Comparison of ENCODE assay signal across 18 cellular contexts in the genomic region with DNA sequence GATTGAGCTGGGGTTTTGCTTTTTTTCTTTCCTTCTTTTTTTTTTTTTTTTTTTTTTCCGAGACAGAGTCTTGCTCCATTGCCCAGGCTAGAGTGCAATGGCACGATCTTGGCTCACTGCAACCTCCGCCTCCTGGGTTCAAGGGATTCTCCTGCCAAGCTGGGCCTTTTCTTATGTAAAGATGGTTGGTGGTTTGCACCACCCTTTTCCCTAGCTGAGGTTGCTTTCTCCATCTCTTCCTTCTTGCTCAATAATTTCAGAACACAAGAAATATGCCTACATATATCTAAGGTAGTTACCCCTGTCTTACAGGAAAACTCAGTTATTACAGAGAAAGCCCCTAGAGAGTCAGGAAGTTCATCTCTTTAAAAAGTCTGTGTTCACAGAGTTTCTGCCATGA. TPM values are rescaled to one million over a fixed set of nuclear protein-coding genes. Genes with fewer than 3 reads are reported as not detected.
A peak's percentile ranks its signal among the peaks of the same experiment; 100 is the strongest.
DNase-seq lines count a peak whose midpoint lies in the region; ATAC-seq and TF ChIP-seq lines count a peak whose summit lies in the region.
"Had no signal": no experiment of that assay in that cellular context is flagged by ENCODE, and none has a peak within 500 bp of the region (broad histone marks: within the 10 kb centered on the region; RNA-seq: fewer than 3 reads in every experiment).

No MANE protein-coding gene starts in this region.

- intact Hi-C loops in right lobe of liver (cut with DNase I): no loop called here

- DNase-seq in stimulated activated naive CD8-positive, alpha-beta T cell treated with anti-CD3 and anti-CD28 coated beads, Interleukin-15, Interleukin-2, amounts not matched to agents 100 U/mL and 50 U/mL, for 24 hours: no peak
- peak; percentile 21 for DNase-seq in SKM-1 treated with dmso at 0.1 percent for 144 hours (lab: John Stamatoyannopoulos, UW; ENCODE audit: unreplicated experiment)
- DNase-seq in amniotic epithelial cell (ENCODE audit: low read depth): peak; percentile 41
- DNase-seq in type B pancreatic cell (ENCODE audit: extremely low spot score, unreplicated experiment): no peak
- DNase-seq in dedifferentiated amniotic fluid mesenchymal stem cell (ENCODE audit: extremely low spot score): no peak
- no peak for DNase-seq in right lobe of liver
- DNase-seq in osteocyte (ENCODE audit: extremely low spot score, unreplicated experiment): no peak
- DNase-seq: BE2C; left cardiac atrium; mucosa of descending colon; NCI-H187 treated with DMSO at 0.1 percent for 48 hours; NCI-H446 treated with DMSO at 0.1 percent for 48 hours; stimulated activated CD4-positive, alpha-beta T cell treated with anti-CD3 and anti-CD28 coated beads, Interleukin-4, amount 100 ng/mL, for 24 hours; stimulated activated CD8-positive, alpha-beta memory T cell treated with anti-CD3 and anti-CD28 coated beads, Interleukin-4, amount 100 ng/mL, for 48 hours; transverse colon had no signal

- no peak for ATAC-seq in stimulated activated naive CD8-positive, alpha-beta T cell treated with anti-CD3 and anti-CD28 coated beads, Interleukin-15, Interleukin-2, amounts not matched to agents 100 U/mL and 50 U/mL, for 24 hours
- no peak for ATAC-seq in right lobe of liver
- ATAC-seq: mucosa of descending colon had no signal

- H3K4me1 ChIP-seq in right lobe of liver: peaks cover 0 to 10% (median 0%) of the 10 kb centered on the region in 4 donors
- H3K4me1 ChIP-seq: BE2C, parathyroid adenoma had no signal

- no peaks in the 10 kb centered on the region for H3K36me3 ChIP-seq in right lobe of liver
- H3K36me3 ChIP-seq: BE2C, transverse colon had no signal

- no peaks in the 10 kb centered on the region for H3K9me3 Mint-ChIP-seq in stimulated activated naive CD8-positive, alpha-beta T cell treated with anti-CD3 and anti-CD28 coated beads, Interleukin-15, Interleukin-2, amounts not matched to agents 100 ng/mL and 50 ng/mL, for 24 hours
- H3K9me3 Mint-ChIP-seq in type B pancreatic cell (no peaks in the 10 kb centered on the region), osteocyte (ENCODE audit: unreplicated experiment) (no peaks in the 10 kb centered on the region)

- H3K27me3 ChIP-seq in right lobe of liver: no peaks in the 10 kb centered on the region
- H3K27me3 ChIP-seq: BE2C, transverse colon had no signal

- no peaks in the 10 kb centered on the region for H3K9me3 ChIP-seq in right lobe of liver
- H3K9me3 ChIP-seq: BE2C, mucosa of descending colon, transverse colon had no signal

- peaks cover 50% of the 10 kb centered on the region for H3K36me3 Mint-ChIP-seq in stimulated activated naive CD8-positive, alpha-beta T cell treated with anti-CD3 and anti-CD28 coated beads, Interleukin-15, Interleukin-2, amounts not matched to agents 100 ng/mL and 50 ng/mL, for 24 hours (ENCODE audit: low read depth)
- peaks cover 13% of the 10 kb centered on the region for H3K36me3 Mint-ChIP-seq in type B pancreatic cell
- no peaks in the 10 kb centered on the region for H3K36me3 Mint-ChIP-seq in osteocyte (ENCODE audit: unreplicated experiment)

- no peak for TF ChIP-seq POLR2A in right lobe of liver (IDR thresholded peaks at IDR 0.05)

- peak overlapping the region; percentile 95 for H3K27ac Mint-ChIP-seq in stimulated activated naive CD8-positive, alpha-beta T cell treated with anti-CD3 and anti-CD28 coated beads, Interleukin-15, Interleukin-2, amounts not matched to agents 100 ng/mL and 50 ng/mL, for 24 hours
- H3K27ac Mint-ChIP-seq in type B pancreatic cell: peak overlapping the region; percentile 17
- H3K27ac Mint-ChIP-seq in osteocyte (ENCODE audit: unreplicated experiment): no peak overlapping the region

- WGBS in right lobe of liver (ENCODE audit: insufficient coverage, low coverage, low lambda C conversion rate, missing lambda C conversion rate): 79% methylated on average over 3 of the region's 3 CpGs

- no peak overlapping the region for H3K27ac ChIP-seq in right lobe of liver
- H3K27ac ChIP-seq: parathyroid adenoma, transverse colon had no signal

- peaks cover 98% of the 10 kb centered on the region for H3K4me1 Mint-ChIP-seq in stimulated activated naive CD8-positive, alpha-beta T cell treated with anti-CD3 and anti-CD28 coated beads, Interleukin-15, Interleukin-2, amounts not matched to agents 100 ng/mL and 50 ng/mL, for 24 hours (ENCODE audit: low read depth)
- peaks cover 38% of the 10 kb centered on the region for H3K4me1 Mint-ChIP-seq in type B pancreatic cell (ENCODE audit: unreplicated experiment)
- peaks cover 7% of the 10 kb centered on the region for H3K4me1 Mint-ChIP-seq in osteocyte (ENCODE audit: unreplicated experiment)

- TF ChIP-seq CTCF in type B pancreatic cell (conservative IDR thresholded peaks at IDR 0.05) (no peak), right lobe of liver (IDR thresholded peaks at IDR 0.05) (no peak), osteocyte (IDR thresholded peaks at IDR 0.05) (no peak)

- H3K4me3 ChIP-seq in right lobe of liver: no peak overlapping the region
- H3K4me3 ChIP-seq: mucosa of descending colon, skin epidermis, transverse colon had no signal

- H3K27me3 Mint-ChIP-seq in stimulated activated naive CD8-positive, alpha-beta T cell treated with anti-CD3 and anti-CD28 coated beads, Interleukin-15, Interleukin-2, amounts not matched to agents 100 ng/mL and 50 ng/mL, for 24 hours: no peaks in the 10 kb centered on the region
- H3K27me3 Mint-ChIP-seq in type B pancreatic cell: no peaks in the 10 kb centered on the region
- H3K27me3 Mint-ChIP-seq in osteocyte (ENCODE audit: unreplicated experiment): no peaks in the 10 kb centered on the region

- peak overlapping the region; percentile 54 for H3K4me3 Mint-ChIP-seq in stimulated activated naive CD8-positive, alpha-beta T cell treated with anti-CD3 and anti-CD28 coated beads, Interleukin-15, Interleukin-2, amounts not matched to agents 100 ng/mL and 50 ng/mL, for 24 hours
- H3K4me3 Mint-ChIP-seq in type B pancreatic cell (no peak overlapping the region), osteocyte (ENCODE audit: unreplicated experiment) (no peak overlapping the region)

RNA-seq across cellular contexts. Expression of a gene that starts 7.0 kb away (rescaled TPM):
- total RNA-seq in type B pancreatic cell (ENCODE audit: low replicate concordance): 15.0 and 21.6 TPM in 2 replicates
- total RNA-seq in right lobe of liver: 100 to 1,000 TPM in 2 of 6 experiments, 10 to 100 TPM in 4; 61.9 to 167 (median 84.4) TPM
- 10.9 and 11.2 TPM in 2 replicates for total RNA-seq in osteocyte

Comparison
In these comparisons a context has a peak if more than half of its experiments do, and no peak if none do; other contexts are left out.
1. DNase-seq: peak in SKM-1 treated with dmso at 0.1 percent for 144 hours (single experiment) and amniotic epithelial cell (single experiment); none in stimulated activated naive CD8-positive, alpha-beta T cell treated with anti-CD3 and anti-CD28 coated beads, Interleukin-15, Interleukin-2, amounts not matched to agents 100 U/mL and 50 U/mL, for 24 hours (single experiment), type B pancreatic cell (single experiment), dedifferentiated amniotic fluid mesenchymal stem cell (single experiment), right lobe of liver (0 of 3) and osteocyte (single experiment).